ENCODE assay signal across 21 cellular contexts in the genomic region with DNA sequence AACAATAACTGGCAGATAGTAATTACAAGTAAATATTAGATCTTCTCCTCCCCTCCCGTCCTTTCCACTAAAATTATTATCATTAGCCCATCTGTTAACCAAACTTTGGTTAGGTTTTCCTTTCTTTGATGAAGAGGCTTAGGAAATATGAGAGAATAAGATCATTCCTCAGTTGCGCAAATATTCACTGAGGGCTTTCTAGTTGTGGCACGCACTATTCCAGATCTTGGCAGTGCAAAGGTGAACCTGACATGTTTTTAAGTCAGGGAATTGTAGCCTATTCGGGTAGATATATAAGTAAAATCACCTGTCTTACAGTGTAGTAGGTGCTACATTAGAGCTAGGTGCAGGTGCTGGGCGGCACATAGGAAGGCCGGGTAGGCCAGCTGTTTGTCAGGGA.
"Had no signal": no experiment of that assay in that cellular context is flagged by ENCODE, and none has a peak within 500 bp of the region (broad histone marks: within the 10 kb centered on the region; RNA-seq: fewer than 3 reads in every experiment).

No MANE protein-coding gene starts in this region.

- FAIRE-seq: pancreas had no signal

- ATAC-seq: activated T-cell treated with anti-CD3 and anti-CD28 coated beads, Interleukin-2, amount 50 U/mL, for 4 hours; pancreas had no signal

- H3K4me1 Mint-ChIP-seq: activated CD4-positive, alpha-beta T cell treated with anti-CD3 and anti-CD28 coated beads, Interleukin-2, amount 10 ng/mL, durations not matched to agents 7 days and 5 days; neural progenitor cell had no signal

- DNase-seq: activated CD4-positive, alpha-beta T cell treated with anti-CD3 and anti-CD28 coated beads, Interleukin-2, amount 10 ng/mL, durations not matched to agents 7 days and 5 days; activated CD8-positive, alpha-beta memory T cell treated with anti-CD3 and anti-CD28 coated beads, Interleukin-2, amount 50 U/mL, for 4 hours; activated effector memory CD4-positive, alpha-beta T cell treated with Interleukin-2 at 50 U/mL for 16 hours; activated naive CD4-positive, alpha-beta T cell treated with anti-CD3 and anti-CD28 coated beads, Interleukin-2, amount 50 U/mL, for 16 hours; activated T-cell treated with anti-CD3 and anti-CD28 coated beads, Interleukin-2, amount 50 U/mL, for 4 hours; aorta; brain microvascular endothelial cell; cerebellar nuclear complex; effector CD8-positive, alpha-beta T cell; esophagus squamous epithelium; mammary epithelial cell; pancreas; stimulated activated CD4-positive, alpha-beta T cell treated with anti-CD3 and anti-CD28 coated beads, Interleukin-12 subunit alpha, Interleukin-12 subunit beta, amount 100 ng/mL, for 4 hours; stimulated activated CD4-positive, alpha-beta T cell treated with anti-CD3 and anti-CD28 coated beads, Interleukin-2, amount 100 ng/mL, for 24 hours; stimulated activated naive CD4-positive, alpha-beta T cell treated with Interleukin-2 at 50 U/mL for 16 hours; substantia nigra; T1000; tibial artery; uterus had no signal

- H3K9me3 Mint-ChIP-seq: activated CD4-positive, alpha-beta T cell treated with anti-CD3 and anti-CD28 coated beads, Interleukin-2, amount 10 ng/mL, durations not matched to agents 7 days and 5 days; activated T-cell treated with anti-CD3 and anti-CD28 coated beads, Interleukin-2, amount 50 U/mL, for 4 hours had no signal

- H3K27me3 Mint-ChIP-seq: activated CD4-positive, alpha-beta T cell treated with anti-CD3 and anti-CD28 coated beads, Interleukin-2, amount 10 ng/mL, durations not matched to agents 7 days and 5 days had no signal

- H3K4me3 ChIP-seq: esophagus squamous epithelium, hepatocyte, neural progenitor cell, pancreas, tibial artery, uterus had no signal

- H3K27ac ChIP-seq: brain microvascular endothelial cell, esophagus squamous epithelium, hepatocyte, neural progenitor cell, pancreas, tibial artery, uterus had no signal

- H3K27me3 ChIP-seq: brain microvascular endothelial cell, esophagus squamous epithelium, hepatocyte, neural progenitor cell, pancreas, tibial artery, uterus had no signal

- H3K4me1 ChIP-seq: pancreas, uterus had no signal

- H3K36me3 ChIP-seq: neural progenitor cell, pancreas, uterus had no signal

- H3K27ac Mint-ChIP-seq: activated CD4-positive, alpha-beta T cell treated with anti-CD3 and anti-CD28 coated beads, Interleukin-2, amount 10 ng/mL, durations not matched to agents 7 days and 5 days; neural progenitor cell had no signal

- H3K9ac ChIP-seq: neural progenitor cell had no signal

- H3K9me3 ChIP-seq: esophagus squamous epithelium, pancreas, tibial artery, uterus had no signal

- H3K4me3 Mint-ChIP-seq: activated CD4-positive, alpha-beta T cell treated with anti-CD3 and anti-CD28 coated beads, Interleukin-2, amount 10 ng/mL, durations not matched to agents 7 days and 5 days; activated T-cell treated with anti-CD3 and anti-CD28 coated beads, Interleukin-2, amount 50 U/mL, for 4 hours; neural progenitor cell had no signal
